8 cellular contexts compared by ENCODE assay signal in genomic region chr17:36602030-36602737, GRCh38. TPM values are rescaled to one million over a fixed set of nuclear protein-coding genes. Genes with fewer than 3 reads are reported as not detected.
DNase-seq lines count a peak whose midpoint lies in the region; ATAC-seq and TF ChIP-seq lines count a peak whose summit lies in the region.

No MANE protein-coding gene starts in this region.

- no peak for TF ChIP-seq CTCF in GM12864 (IDR thresholded peaks at IDR 0.05; ENCODE audit: low read depth, low read length, missing control alignments)
- TF ChIP-seq CTCF in activated B cell treated with CpG ODN at 0.5 μM for 24 hours (IDR thresholded peaks at IDR 0.05), result no peak
- no peak for TF ChIP-seq CTCF in fibroblast of mammary gland (conservative IDR thresholded peaks at IDR 0.05; ENCODE audit: control insufficient read depth, insufficient read depth, low read depth, low read length)
- TF ChIP-seq CTCF in neural crest cell (conservative IDR thresholded peaks at IDR 0.05), result no peak

- peak; percentile 7 for ATAC-seq in HG03097 (IDR thresholded peaks at IDR 0.05; ENCODE audit: low FRiP score, unreplicated experiment)
- ATAC-seq in activated B cell treated with CpG ODN at 0.5 μM for 24 hours (ENCODE audit: low read depth), result no peak

- POLR2A ChIA-PET in activated B cell treated with CpG ODN at 0.5 μM for 24 hours (lab: Charles Lee), result interaction anchor here (0.5 to 3.0 kb wide), 19 partner anchors 8 to 1039 kb away, joined by 3 to 33 read pairs (median 3); partner anchors contain the start of genes AATF, CCL3, DHRS11 and GGNBP2

- peaks cover 35% of the 10 kb centered on the region for H3K4me1 Mint-ChIP-seq in activated B cell treated with CpG ODN at 0.5 μM for 24 hours
- peaks cover 38% of the 10 kb centered on the region for H3K4me1 Mint-ChIP-seq in neural crest cell

- H3K4me3 Mint-ChIP-seq in activated B cell treated with CpG ODN at 0.5 μM for 24 hours (peak overlapping the region; percentile 90), neural crest cell (peak overlapping the region; percentile 92)

- peak overlapping the region; percentile 93 for H3K4me3 ChIP-seq in GM12864 (ENCODE audit: low read depth, low read length)
- peak overlapping the region; percentile 86 for H3K4me3 ChIP-seq in fibroblast of mammary gland (ENCODE audit: control insufficient read depth, low read depth, low read length)

- peak overlapping the region; percentile 88 for H3K27ac Mint-ChIP-seq in activated B cell treated with CpG ODN at 0.5 μM for 24 hours
- H3K27ac Mint-ChIP-seq in neural crest cell (ENCODE audit: unreplicated experiment), result no peak overlapping the region

- H3K27me3 Mint-ChIP-seq in activated B cell treated with CpG ODN at 0.5 μM for 24 hours (no peaks in the 10 kb centered on the region), neural crest cell (ENCODE audit: low read depth) (no peaks in the 10 kb centered on the region)

- DNase-seq in GM12864 (ENCODE audit: low read depth) (no peak), activated B cell treated with CpG ODN at 0.5 μM for 24 hours (peak; percentile 20), fibroblast of mammary gland (ENCODE audit: low read depth) (no peak), neural crest cell (ENCODE audit: low read depth, low spot score) (no peak), HuH-7 (ENCODE audit: low spot score) (no peak), NCI-H1436 treated with DMSO at 0.1 percent for 48 hours (lab: John Stamatoyannopoulos, UW) (no peak), SIG-M5 (lab: John Stamatoyannopoulos, UW) (no peak)

- peaks cover 15% of the 10 kb centered on the region for H3K36me3 Mint-ChIP-seq in activated B cell treated with CpG ODN at 0.5 μM for 24 hours (ENCODE audit: low read depth)
- H3K36me3 Mint-ChIP-seq in neural crest cell (ENCODE audit: low read depth), result no peaks in the 10 kb centered on the region

- no peaks in the 10 kb centered on the region for H3K9me3 Mint-ChIP-seq in activated B cell treated with CpG ODN at 0.5 μM for 24 hours
- no peaks in the 10 kb centered on the region for H3K9me3 Mint-ChIP-seq in neural crest cell

- CTCF ChIA-PET in activated B cell treated with CpG ODN at 0.5 μM for 24 hours (lab: Charles Lee), result interaction anchor here (0.5 to 4.1 kb wide), 21 partner anchors 9 to 771 kb away, joined by 3 to 65 read pairs (median 5); partner anchors contain the start of gene AATF

- intact Hi-C loops in activated B cell treated with CpG ODN at 0.5 μM for 24 hours (cut with micrococcal nuclease), result loop anchor here (2.0 to 5.0 kb wide), 4 partner anchors 120 to 795 kb away; partner anchors contain the start of gene AATF

RNA-seq across cellular contexts. Expression of gene MRM1, which starts 0.8 kb away (rescaled TPM):
- total RNA-seq in activated B cell treated with CpG ODN at 0.5 μM for 24 hours (14.3 and 15.6 TPM in 2 replicates), neural crest cell (4.6 and 5.4 TPM in 2 replicates)

RNA-seq across cellular contexts. Expression of gene DHRS11, which starts 10.5 kb away (rescaled TPM):
- 5.7 and 7.7 TPM in 2 replicates for total RNA-seq in activated B cell treated with CpG ODN at 0.5 μM for 24 hours
- 12.3 and 14.7 TPM in 2 replicates for total RNA-seq in neural crest cell

RNA-seq across cellular contexts. Expression of gene GGNBP2, which starts 57.5 kb away (rescaled TPM):
- total RNA-seq in activated B cell treated with CpG ODN at 0.5 μM for 24 hours (103 and 118 TPM in 2 replicates), neural crest cell (71.8 and 72.3 TPM in 2 replicates)
